Comparison of ENCODE assay signal across 1 cellular context in genomic region chr20:12764053-12764452, GRCh38.
TF ChIP-seq lines count a peak whose summit lies in the region.

No MANE protein-coding gene starts in this region.

TF ChIP-seq in H1, 55 proteins besides CTCF, POLR2A, EP300 and RAD21:
- no peak for TF ChIP-seq JUN (IDR thresholded peaks at IDR 0.05; ENCODE audit: low read depth, low read length)
- 0 out of 2 replicates have a peak, but pooled peaks have one; percentile 35 for TF ChIP-seq POLR2AphosphoS5 (IDR thresholded peaks at IDR 0.05; ENCODE audit: low read depth, low read length)
TF ChIP-seq in H1: peak in this region for 1.
